Comparison of ENCODE assay signal across 8 cellular contexts in the genomic region with DNA sequence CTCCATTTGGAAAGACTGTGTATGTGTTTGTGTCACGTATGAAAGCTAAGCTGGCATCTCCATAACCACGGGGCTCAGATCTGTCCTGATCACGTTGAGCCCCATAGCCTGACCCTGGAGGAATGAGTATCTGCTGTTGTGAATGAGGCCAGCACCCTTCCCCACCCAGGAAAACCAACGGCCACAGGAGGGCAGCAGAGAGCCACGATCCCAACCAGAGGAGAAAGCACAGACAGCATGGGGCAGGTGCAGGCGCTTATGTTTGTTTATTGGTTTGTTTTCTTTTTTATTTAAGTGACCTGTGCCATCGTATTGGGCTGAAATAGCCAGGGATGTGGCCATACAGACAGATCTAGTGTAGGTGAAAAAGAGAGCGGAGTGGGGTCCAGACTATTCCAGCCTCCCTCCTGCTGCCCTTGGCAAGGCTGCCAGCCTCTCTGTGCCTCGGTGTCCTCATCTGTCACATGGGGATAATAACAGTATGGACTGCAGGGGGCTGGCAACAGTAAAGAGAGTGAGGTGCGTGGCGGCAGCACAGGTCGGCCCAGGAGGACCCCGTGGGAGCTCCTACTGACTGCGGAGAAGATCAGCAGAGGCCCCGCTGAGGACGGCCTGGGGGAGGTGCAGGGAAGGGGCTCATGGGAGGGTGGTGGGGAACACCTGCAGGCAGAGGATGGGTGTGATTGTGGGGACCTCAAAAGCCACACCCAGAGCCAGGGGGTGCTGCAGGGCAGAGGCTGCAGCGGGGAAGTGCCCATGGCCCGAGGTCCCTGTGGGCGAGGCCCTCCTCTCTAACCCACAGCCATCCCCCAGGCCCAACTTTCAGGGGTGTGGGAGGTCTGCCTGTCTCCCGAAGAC. TPM values are rescaled to one million over a fixed set of nuclear protein-coding genes. Genes with fewer than 3 reads are reported as not detected.
DNase-seq lines count a peak whose midpoint lies in the region; ATAC-seq lines count a peak whose summit lies in the region.

No MANE protein-coding gene starts in this region.

- H3K9me3 Mint-ChIP-seq in activated CD4-positive, alpha-beta memory T cell treated with anti-CD3 and anti-CD28 coated beads for 36 hours: no peaks in the 10 kb centered on the region
- H3K9me3 Mint-ChIP-seq in memory B cell: peaks cover 5% of the 10 kb centered on the region

- peaks cover 18% of the 10 kb centered on the region for H3K27me3 Mint-ChIP-seq in activated CD4-positive, alpha-beta memory T cell treated with anti-CD3 and anti-CD28 coated beads for 36 hours
- peaks cover 5% of the 10 kb centered on the region for H3K27me3 Mint-ChIP-seq in memory B cell

- ATAC-seq in GM19397 (IDR thresholded peaks at IDR 0.05; ENCODE audit: unreplicated experiment): peak; percentile 72
- ATAC-seq in HG03520 (IDR thresholded peaks at IDR 0.05; ENCODE audit: unreplicated experiment): peak; percentile 49
- ATAC-seq in memory B cell (ENCODE audit: low read depth): peak; percentile 75

- H3K36me3 Mint-ChIP-seq in activated CD4-positive, alpha-beta memory T cell treated with anti-CD3 and anti-CD28 coated beads for 36 hours: no peaks in the 10 kb centered on the region
- H3K36me3 Mint-ChIP-seq in memory B cell: peaks cover 2% of the 10 kb centered on the region

- DNase-seq in C1 segment of cervical spinal cord (lab: John Stamatoyannopoulos, UW): peak in 13 of 14 donors; percentile 9 to 87 (median 74)
- peak; percentile 40 for DNase-seq in NCI-H82 treated with DMSO at 0.1 percent for 48 hours (lab: John Stamatoyannopoulos, UW; ENCODE audit: unreplicated experiment)
- peak; percentile 96 for DNase-seq in activated CD4-positive, alpha-beta memory T cell treated with anti-CD3 and anti-CD28 coated beads for 36 hours
- DNase-seq in ecto neural progenitor cell (ENCODE audit: low spot score): peak; percentile 89
- DNase-seq in memory B cell (ENCODE audit: low spot score in 2 of 2): peak; percentile 92 to 97
- DNase-seq in stimulated activated CD8-positive, alpha-beta memory T cell treated with anti-CD3 and anti-CD28 coated beads, Interleukin-2, amount 100 ng/mL, for 1 hour (ENCODE audit: low read depth in 2 of 2): peak; percentile 80 to 85

- H3K4me3 Mint-ChIP-seq in activated CD4-positive, alpha-beta memory T cell treated with anti-CD3 and anti-CD28 coated beads for 36 hours: peak overlapping the region; percentile 57
- peak overlapping the region; percentile 80 for H3K4me3 Mint-ChIP-seq in memory B cell

- CTCF ChIA-PET in activated CD4-positive, alpha-beta memory T cell treated with anti-CD3 and anti-CD28 coated beads for 36 hours (lab: Charles Lee): interaction anchor here (0.7 to 2.0 kb wide), 5 partner anchors 9 to 48 kb away, joined by 3 to 7 read pairs (median 4); no protein-coding TSS in a partner anchor

- peak overlapping the region; percentile 72 for H3K27ac Mint-ChIP-seq in activated CD4-positive, alpha-beta memory T cell treated with anti-CD3 and anti-CD28 coated beads for 36 hours
- peak overlapping the region; percentile 90 for H3K27ac Mint-ChIP-seq in memory B cell

- intact Hi-C loops in activated CD4-positive, alpha-beta memory T cell treated with anti-CD3 and anti-CD28 coated beads for 36 hours (cut with micrococcal nuclease): loop anchor here (1.0 to 2.0 kb wide), 7 partner anchors 14 to 351 kb away; a partner anchor contains a TSS

- POLR2A ChIA-PET in activated CD4-positive, alpha-beta memory T cell treated with anti-CD3 and anti-CD28 coated beads for 36 hours (lab: Charles Lee): interaction anchor here (0.8 kb wide), 1 partner anchor 101 kb away, joined by 3 read pairs; a partner anchor contains a TSS

- peaks cover 33% of the 10 kb centered on the region for H3K4me1 Mint-ChIP-seq in activated CD4-positive, alpha-beta memory T cell treated with anti-CD3 and anti-CD28 coated beads for 36 hours (ENCODE audit: low read depth)
- H3K4me1 Mint-ChIP-seq in memory B cell: peaks cover 17% of the 10 kb centered on the region

RNA-seq across cellular contexts. Expression of a gene that starts 12.1 kb away (rescaled TPM):
- total RNA-seq in activated CD4-positive, alpha-beta memory T cell treated with anti-CD3 and anti-CD28 coated beads for 36 hours: not detected

RNA-seq across cellular contexts. Expression of a gene that starts 28.5 kb away (rescaled TPM):
- total RNA-seq in activated CD4-positive, alpha-beta memory T cell treated with anti-CD3 and anti-CD28 coated beads for 36 hours: not detected

RNA-seq across cellular contexts. Expression of a gene that starts 45.5 kb away (rescaled TPM):
- total RNA-seq in activated CD4-positive, alpha-beta memory T cell treated with anti-CD3 and anti-CD28 coated beads for 36 hours: 1 to 10 TPM; 2.9 to 3.5 TPM

Comparison
In these comparisons a context has a peak if more than half of its experiments do, and no peak if none do; other contexts are left out.
1. Peak in every context shown above with its lines: DNase-seq and ATAC-seq.
2. DNase-seq: peak in every context shown above with its lines; median percentile 96 in activated CD4-positive, alpha-beta memory T cell treated with anti-CD3 and anti-CD28 coated beads for 36 hours; 94 in memory B cell; 89 in ecto neural progenitor cell; 82 in stimulated activated CD8-positive, alpha-beta memory T cell treated with anti-CD3 and anti-CD28 coated beads, Interleukin-2, amount 100 ng/mL, for 1 hour; 74 in C1 segment of cervical spinal cord; 40 in NCI-H82 treated with DMSO at 0.1 percent for 48 hours.